18 cellular contexts compared by ENCODE assay signal in genomic region chr2:109266998-109267854, GRCh38.
DNase-seq lines count a peak whose midpoint lies in the region; ATAC-seq, FAIRE-seq and TF ChIP-seq lines count a peak whose summit lies in the region.
"Had no signal": no experiment of that assay in that cellular context is flagged by ENCODE, and none has a peak within 500 bp of the region (broad histone marks: within the 10 kb centered on the region; RNA-seq: fewer than 3 reads in every experiment).

No MANE protein-coding gene starts in this region.

- H3K23ac ChIP-seq in H9 (ENCODE audit: insufficient read length, low read depth, low read length) (no peak overlapping the region), neuronal stem cell (ENCODE audit: low read depth, low read length, poor library complexity) (no peak overlapping the region)

- POLR2A ChIA-PET in K562 (lab: Yijun Ruan, JAX), result interaction anchor here (0.6 kb wide), 1 partner anchor 24 kb away, joined by 3 read pairs; no protein-coding TSS in a partner anchor

- peak overlapping the region; percentile 49 to 54 (median 52); a peak in 3 of 7 replicates for H3K27ac Mint-ChIP-seq in H9
- H3K27ac Mint-ChIP-seq: B cell had no signal

- H2AFZ ChIP-seq in H9 (ENCODE audit: low read length) (no peak overlapping the region), K562 (ENCODE audit: low read depth, low read length) (no peak overlapping the region), neuronal stem cell (ENCODE audit: low read length) (peak overlapping the region; percentile 90)

- H3K27me3 ChIP-seq in H9 (ENCODE audit: insufficient read depth, low read length), result no peaks in the 10 kb centered on the region
- peaks cover 6 to 46% of the 10 kb centered on the region in 2 experiments; a peak in 4 of 5 replicates for H3K27me3 ChIP-seq in K562 (ENCODE audit: control insufficient read depth in 2 of 2, insufficient read depth in 2 of 2, low read length in 2 of 2)
- H3K27me3 ChIP-seq in neuronal stem cell (ENCODE audit: control insufficient read depth in 3 of 3, insufficient read depth in 3 of 3, low read depth in 1 of 3, low read length in 3 of 3), result no peaks in the 10 kb centered on the region

- H2BK5ac ChIP-seq in H9 (ENCODE audit: insufficient read length, low read length) (no peak overlapping the region), neuronal stem cell (ENCODE audit: low read length) (no peak overlapping the region)

- H2BK12ac ChIP-seq in H9 (ENCODE audit: insufficient read length, low read depth, low read length) (no peak overlapping the region), neuronal stem cell (ENCODE audit: low read length) (no peak overlapping the region)

- peak; percentile 79; the same call in 1 of the 2 replicates for TF ChIP-seq EP300 in K562 (IDR thresholded peaks at IDR 0.05; ENCODE audit: low read length)

- no peak overlapping the region for H2BK15ac ChIP-seq in H9 (ENCODE audit: low read depth, low read length)
- no peak overlapping the region for H2BK15ac ChIP-seq in neuronal stem cell (ENCODE audit: low read length)

- no peak overlapping the region for H4K8ac ChIP-seq in H9 (replicated peaks; ENCODE audit: insufficient read length, low read depth, low read length)
- H4K8ac ChIP-seq in neuronal stem cell (ENCODE audit: low read depth, low read length), result no peak overlapping the region

- H3K9me3 ChIP-seq in H9 (ENCODE audit: control insufficient read depth, low read depth, low read length) (no peaks in the 10 kb centered on the region), K562 (replicated peaks; ENCODE audit: control insufficient read depth, insufficient read depth, low read depth, low read length) (no peaks in the 10 kb centered on the region), neuronal stem cell (replicated peaks in 1 of 2; ENCODE audit: control insufficient read depth in 2 of 2, insufficient read depth in 1 of 2, low read depth in 1 of 2, low read length in 2 of 2) (peaks cover 0 to 1% of the 10 kb centered on the region in 2 donors)

- H3K27ac ChIP-seq in H9 (ENCODE audit: insufficient read length, low read depth, low read length) (no peak overlapping the region), K562 (ENCODE audit: extremely low read depth, low read depth, low read length) (no peak overlapping the region), neuronal stem cell (replicated peaks; ENCODE audit: low read length) (no peak overlapping the region)
- H3K27ac ChIP-seq: epithelial cell of prostate had no signal

- no peaks in the 10 kb centered on the region; a peak in 1 of 5 replicates for H3K9me3 Mint-ChIP-seq in H9

- TF ChIP-seq CTCF in H9 (conservative IDR thresholded peaks at IDR 0.05), result no peak
- TF ChIP-seq CTCF in K562 (IDR thresholded peaks at IDR 0.05 in 2 of 3, conservative IDR thresholded peaks at IDR 0.05 in 1 of 3; ENCODE audit: insufficient read depth in 2 of 3, low read depth in 1 of 3, low read length in 3 of 3), result no peak

- no peak overlapping the region for H3K4me3 Mint-ChIP-seq in H9
- H3K4me3 Mint-ChIP-seq: B cell had no signal

- H3K4me1 ChIP-seq in H9 (ENCODE audit: insufficient read depth, low read length) (no peaks in the 10 kb centered on the region; the same call in 1 of the 2 replicates), K562 (replicated peaks in 1 of 2; ENCODE audit: control insufficient read depth in 2 of 2, insufficient read depth in 2 of 2, low read length in 2 of 2) (no peaks in the 10 kb centered on the region; a peak in 2 of 5 replicates), neuronal stem cell (ENCODE audit: control insufficient read depth in 2 of 2, insufficient read depth in 1 of 2, low read depth in 1 of 2, low read length in 2 of 2) (peaks cover 15 to 16% of the 10 kb centered on the region in 2 donors)

- H3K4me3 ChIP-seq in K562 (no peak overlapping the region), neuronal stem cell (ENCODE audit: low read length in 2 of 2) (peak overlapping the region in 1 of 2 donors; percentile 2)

- no peaks in the 10 kb centered on the region for H3K9me1 ChIP-seq in K562 (ENCODE audit: control insufficient read depth, insufficient read depth, low read length)

- H3K27me3 Mint-ChIP-seq in H9 (ENCODE audit: low read depth), result 0 out of 2 replicates have a peak, but pooled peaks cover 1% of the 10 kb centered on the region
- H3K27me3 Mint-ChIP-seq: B cell had no signal

- TF ChIP-seq RAD21 in K562 (CRISPR knock-in tag; conservative IDR thresholded peaks at IDR 0.05 in 1 of 2, IDR thresholded peaks at IDR 0.05 in 1 of 2), result no peak

- no peak overlapping the region; the same call in 1 of the 2 replicates for H3K14ac ChIP-seq in H9 (ENCODE audit: insufficient read depth, low read length)
- no peak overlapping the region for H3K14ac ChIP-seq in neuronal stem cell (ENCODE audit: low read length)

- no peaks in the 10 kb centered on the region for H3K36me3 Mint-ChIP-seq in H9 (ENCODE audit: insufficient read depth in 1 of 3, low read depth in 3 of 3)

- no peak overlapping the region for H3K18ac ChIP-seq in H9 (ENCODE audit: insufficient read length, low read depth, low read length)
- no peak overlapping the region for H3K18ac ChIP-seq in neuronal stem cell (ENCODE audit: low read length)

- no peak overlapping the region for H3T11ph ChIP-seq in H9 (ENCODE audit: low read length)

- no peak overlapping the region for H3K4me2 ChIP-seq in H9 (ENCODE audit: insufficient read depth, insufficient read length, low read length)
- no peak overlapping the region for H3K4me2 ChIP-seq in K562 (ENCODE audit: insufficient read depth, low read length)
- H3K4me2 ChIP-seq in neuronal stem cell (ENCODE audit: insufficient read depth, low read length, poor library complexity, severe bottlenecking), result no peak overlapping the region

- H4K91ac ChIP-seq in H9 (ENCODE audit: insufficient read length, low read depth, low read length), result no peak overlapping the region
- H4K91ac ChIP-seq in neuronal stem cell (ENCODE audit: low read depth, low read length, poor library complexity), result no peak overlapping the region

- intact Hi-C loops in K562 (cut with micrococcal nuclease) (no loop called here), left cardiac atrium (cut with DNase I) (no loop called here)

- H4K5ac ChIP-seq in H9 (ENCODE audit: insufficient read length, low read depth, low read length), result no peak overlapping the region

- no peak for TF ChIP-seq POLR2A in K562 (conservative IDR thresholded peaks at IDR 0.05)

- no peaks in the 10 kb centered on the region for H3K79me1 ChIP-seq in H9 (ENCODE audit: insufficient read depth, low read depth, low read length, poor library complexity, severe bottlenecking)
- no peaks in the 10 kb centered on the region for H3K79me1 ChIP-seq in neuronal stem cell (ENCODE audit: low read depth, low read length)

- no peak overlapping the region for H2BK20ac ChIP-seq in H9 (ENCODE audit: low read depth, low read length, poor library complexity, severe bottlenecking)

- H3K4ac ChIP-seq in H9 (ENCODE audit: low read depth, low read length) (no peak overlapping the region), neuronal stem cell (ENCODE audit: low read length) (no peak overlapping the region)

- in situ Hi-C loops in K562 (cut with MboI), result no loop called here

- CTCF ChIA-PET in K562 (lab: Yijun Ruan, JAX; ENCODE audit: low intra/inter-chr PET ratio), result no interaction called here

- H2AK5ac ChIP-seq in H9 (ENCODE audit: insufficient read length, low read length), result no peak overlapping the region
- H2AK5ac ChIP-seq in neuronal stem cell (ENCODE audit: low read depth, low read length), result no peak overlapping the region

- WGBS in H9 (ENCODE audit: extremely low coverage, insufficient read length, low lambda C conversion rate), result no CpG with 5 or more reads among the region's 16 CpGs
- WGBS in K562 (ENCODE audit: insufficient coverage, low coverage, missing lambda C conversion rate), result 6% methylated on average over 11 of the region's 16 CpGs
- no CpG with 5 or more reads among the region's 16 CpGs for WGBS in neuronal stem cell (ENCODE audit: extremely low coverage in 2 of 2, insufficient read length in 2 of 2, insufficient replicate concordance in 1 of 2), 2 donors

- H4K20me1 ChIP-seq in H9 (ENCODE audit: control insufficient read depth, insufficient read depth, insufficient read length), result no peaks in the 10 kb centered on the region
- 0 out of 2 replicates have a peak, but pooled peaks cover 2% of the 10 kb centered on the region for H4K20me1 ChIP-seq in K562 (replicated peaks; ENCODE audit: control insufficient read depth, insufficient read depth, low read length)

- H2BK120ac ChIP-seq in H9 (ENCODE audit: low read depth, low read length, poor library complexity, severe bottlenecking) (no peak overlapping the region), neuronal stem cell (ENCODE audit: low read depth, low read length) (no peak overlapping the region)

- H3K9ac ChIP-seq in H9 (ENCODE audit: extremely low read depth, insufficient read length, low read length) (no peak overlapping the region), K562 (ENCODE audit: insufficient read depth in 1 of 2, low read depth in 2 of 2, low read length in 2 of 2) (no peak overlapping the region), neuronal stem cell (ENCODE audit: low read depth, low read length, poor library complexity) (no peak overlapping the region)

- no peaks in the 10 kb centered on the region for H3K23me2 ChIP-seq in H9 (ENCODE audit: insufficient read length, low read depth, low read length, poor library complexity, severe bottlenecking)

- H3K56ac ChIP-seq in H9 (ENCODE audit: insufficient read length, low read depth, low read length), result no peak overlapping the region

- peaks cover 18 to 23% of the 10 kb centered on the region in 2 experiments for H3K4me1 Mint-ChIP-seq in H9
- H3K4me1 Mint-ChIP-seq: B cell had no signal

- ATAC-seq in K562 (peak; percentile 44; the same call in 2 of the 3 replicates), left cardiac atrium (peak; percentile 45 to 54), GM21515 (IDR thresholded peaks at IDR 0.05; ENCODE audit: unreplicated experiment) (no peak), GM21717 (IDR thresholded peaks at IDR 0.05; ENCODE audit: unreplicated experiment) (no peak)

- FAIRE-seq in K562 (lab: Jason Lieb, UNC), result no peak

- DNase-seq in H9 (no peak), K562 (ENCODE audit: extremely low read depth in 1 of 4, low spot score in 3 of 4) (no peak), left cardiac atrium (peak; percentile 26), neuronal stem cell (ENCODE audit: low spot score) (peak; percentile 3), Kasumi-1 (lab: John Stamatoyannopoulos, UW) (no peak), NCI-H2227 (lab: John Stamatoyannopoulos, UW; ENCODE audit: unreplicated experiment) (no peak)
- DNase-seq: activated CD8-positive, alpha-beta memory T cell treated with anti-CD3 and anti-CD28 coated beads, Interleukin-2, amount 50 U/mL, for 4 hours; amygdala; NCI-H1105 treated with DMSO at 0.1 percent for 48 hours; NCI-H524 treated with DMSO at 0.1 percent for 48 hours; occipital lobe; SHP77 treated with DMSO at 0.1 percent for 48 hours; stimulated activated CD4-positive, alpha-beta T cell treated with anti-CD3 and anti-CD28 coated beads, Interleukin-4, amount 100 ng/mL, for 1 hour; stimulated activated naive CD4-positive, alpha-beta T cell treated with Interleukin-2 at 50 U/mL for 16 hours had no signal

- no TSS peak for BruUV-seq in K562 (replicated peaks; lab: Mats Ljungman, UMichigan)

- H3K79me2 ChIP-seq in H9 (ENCODE audit: insufficient read depth, low read length) (no peaks in the 10 kb centered on the region), K562 (ENCODE audit: control insufficient read depth, insufficient read depth, low read length) (no peaks in the 10 kb centered on the region)

- H3K36me3 ChIP-seq in K562 (ENCODE audit: control insufficient read depth, insufficient read depth, low read length) (no peaks in the 10 kb centered on the region), neuronal stem cell (replicated peaks in 1 of 2; ENCODE audit: control insufficient read depth in 2 of 2, insufficient read depth in 2 of 2, low read length in 2 of 2) (no peaks in the 10 kb centered on the region)

Comparison
In these comparisons a context has a peak if more than half of its experiments do, and no peak if none do; other contexts are left out.
1. DNase-seq: peak in left cardiac atrium (single experiment) and neuronal stem cell (single experiment); none in H9 (single experiment), K562 (0 of 4), Kasumi-1 (0 of 2) and NCI-H2227 (single experiment).
2. ATAC-seq: peak in K562 (single experiment) and left cardiac atrium (2 of 2); none in GM21515 (single experiment) and GM21717 (single experiment).